ENCODE assay signal across 8 cellular contexts in genomic region chr6:131116755-131117360, GRCh38. TPM values are rescaled to one million over a fixed set of nuclear protein-coding genes. Genes with fewer than 3 reads are reported as not detected.
DNase-seq lines count a peak whose midpoint lies in the region; ATAC-seq and TF ChIP-seq lines count a peak whose summit lies in the region.

No MANE protein-coding gene starts in this region.

- 37 to 45% (median 40%) methylated on average over 4 of the region's 4 CpGs for WGBS in psoas muscle, 3 donors
- WGBS in suprapubic skin = 46% methylated on average over 4 of the region's 4 CpGs

- CTCF ChIA-PET in OCI-LY7 (lab: Charles Lee; ENCODE audit: unreplicated experiment) = interaction anchor here (0.9 to 1.1 kb wide), 3 partner anchors 33 to 246 kb away, joined by 3 to 4 read pairs (median 3); no protein-coding TSS in a partner anchor

- H3K4me3 ChIP-seq in OCI-LY7 (ENCODE audit: low read depth, low read length, poor library complexity, severe bottlenecking) (no peak overlapping the region), psoas muscle (no peak overlapping the region), suprapubic skin (no peak overlapping the region)

- H3K27me3 ChIP-seq in psoas muscle (ENCODE audit: insufficient read depth in 3 of 3, low read length in 2 of 3) = no peaks in the 10 kb centered on the region
- H3K27me3 ChIP-seq in suprapubic skin = no peaks in the 10 kb centered on the region

- H3K9me2 ChIP-seq in OCI-LY7 (ENCODE audit: insufficient read depth, low read length) = no peaks in the 10 kb centered on the region

- H3K36me3 ChIP-seq in OCI-LY7 (ENCODE audit: insufficient read depth, low read length) = no peaks in the 10 kb centered on the region
- H3K36me3 ChIP-seq in psoas muscle (ENCODE audit: insufficient read depth in 1 of 2, low read depth in 1 of 2) = no peaks in the 10 kb centered on the region
- no peaks in the 10 kb centered on the region for H3K36me3 ChIP-seq in suprapubic skin

- no peaks in the 10 kb centered on the region for H4K20me1 ChIP-seq in OCI-LY7 (ENCODE audit: insufficient read depth, low read length)

- no peaks in the 10 kb centered on the region for H3K4me1 ChIP-seq in OCI-LY7 (ENCODE audit: insufficient read depth, low read length, poor library complexity, severe bottlenecking)
- H3K4me1 ChIP-seq in psoas muscle = no peaks in the 10 kb centered on the region
- H3K4me1 ChIP-seq in suprapubic skin = peaks cover 3% of the 10 kb centered on the region

- no peak for TF ChIP-seq POLR2A in erythroblast (IDR thresholded peaks at IDR 0.05; ENCODE audit: low read length)
- no peak for TF ChIP-seq POLR2A in suprapubic skin (IDR thresholded peaks at IDR 0.05)

- TF ChIP-seq EP300 in suprapubic skin (IDR thresholded peaks at IDR 0.05) = no peak

- DNase-seq in AG20443 (ENCODE audit: low spot score) = peak; percentile 32
- peak; percentile 65 for DNase-seq in OCI-LY7 (ENCODE audit: low spot score)
- peak; percentile 42 to 66 for DNase-seq in erythroblast (lab: John Stamatoyannopoulos, UW)
- no peak for DNase-seq in psoas muscle
- no peak for DNase-seq in activated naive CD4-positive, alpha-beta T cell treated with Interleukin-2 at 50 U/mL for 16 hours
- DNase-seq in suprapubic skin (ENCODE audit: low spot score in 2 of 2) = no peak
- DNase-seq in stimulated activated CD4-positive, alpha-beta T cell treated with anti-CD3 and anti-CD28 coated beads, Interleukin-4, amount 100 ng/mL, for 4 hours = no peak

- peak; percentile 45 for ATAC-seq in GM18861 (IDR thresholded peaks at IDR 0.05; ENCODE audit: unreplicated experiment)
- ATAC-seq in psoas muscle = peak in 2 of 4 donors; percentile 50 to 65

- no TSS peak for BruUV-seq in OCI-LY7 (replicated peaks; lab: Mats Ljungman, UMichigan)

- no peaks in the 10 kb centered on the region for H3K79me2 ChIP-seq in OCI-LY7 (ENCODE audit: insufficient read depth, low read depth, low read length)

- no peak overlapping the region for H3K4me2 ChIP-seq in OCI-LY7 (ENCODE audit: low read length)

- POLR2A ChIA-PET in OCI-LY7 (lab: Charles Lee) = interaction anchor here (0.6 to 1.0 kb wide), 7 partner anchors 21 to 356 kb away, joined by 3 to 4 read pairs (median 3); no protein-coding TSS in a partner anchor

- no peak overlapping the region for H3K27ac ChIP-seq in OCI-LY7 (ENCODE audit: low read depth, low read length, poor library complexity, severe bottlenecking)
- H3K27ac ChIP-seq in psoas muscle = no peak overlapping the region
- no peak overlapping the region for H3K27ac ChIP-seq in suprapubic skin

- H3K9me3 ChIP-seq in OCI-LY7 (ENCODE audit: low read length) (peaks cover 14% of the 10 kb centered on the region; the same call in 1 of the 2 replicates), psoas muscle (no peaks in the 10 kb centered on the region), suprapubic skin (no peaks in the 10 kb centered on the region)

- no peak overlapping the region for H2AFZ ChIP-seq in OCI-LY7 (ENCODE audit: low read length)

- TF ChIP-seq CTCF in OCI-LY7 (conservative IDR thresholded peaks at IDR 0.05; ENCODE audit: low read length) (peak; percentile 86), psoas muscle (IDR thresholded peaks at IDR 0.05) (peak; percentile 65), suprapubic skin (IDR thresholded peaks at IDR 0.05) (peak in 1 of 2 donors; percentile 48)

- intact Hi-C loops in OCI-LY7 (cut with micrococcal nuclease; ENCODE audit: unreplicated experiment) = loop anchor here (1.0 kb wide), 1 partner anchor 232 kb away; no protein-coding TSS in a partner anchor
- intact Hi-C loops in psoas muscle (cut with DNase I) = loop anchor here in 1 of 2 donors (1.0 to 5.0 kb wide), 2 partner anchors 55 to 232 kb away; partner anchors contain the start of gene EPB41L2

RNA-seq across cellular contexts. Expression of gene AKAP7, which starts 18.4 kb away (rescaled TPM):
- total RNA-seq in OCI-LY7 (2014; rRNA removed; shearing (Covaris generic)) = 3.8 and 5.6 TPM in 2 replicates
- total RNA-seq in OCI-LY7 (2022) (6.9 and 11.0 TPM in 2 replicates), psoas muscle (10 to 100 TPM in 1 of 4 donors, 1 to 10 TPM in 3; 7.6 to 11.5 (median 9.9) TPM), suprapubic skin (10 to 100 TPM in 1 of 4 donors, 1 to 10 TPM in 3; 3.0 to 12.4 (median 3.4) TPM)
- 10 to 100 TPM in 1 of 3 donors, 1 to 10 TPM in 2; 1.3 to 11.0 (median 8.6) TPM for polyA plus RNA-seq in psoas muscle

RNA-seq across cellular contexts. Expression of gene EPB41L2, which starts 53.8 kb away (rescaled TPM):
- total RNA-seq in OCI-LY7 (2014; rRNA removed; shearing (Covaris generic)) = 36.7 and 37.2 TPM in 2 replicates
- total RNA-seq in OCI-LY7 (2022) = 132 and 138 TPM in 2 replicates
- 10 to 100 TPM; 22.7 to 75.7 (median 33.8) TPM for total RNA-seq in psoas muscle
- polyA plus RNA-seq in psoas muscle = 10 to 100 TPM in 2 of 3 donors, 1 to 10 TPM in 1; 8.5 to 13.6 (median 10.1) TPM
- 10 to 100 TPM; 11.4 to 26.8 (median 15.4) TPM for total RNA-seq in suprapubic skin

Comparison
In these comparisons a context has a peak if more than half of its experiments do, and no peak if none do; other contexts are left out.
1. DNase-seq: peak in AG20443 (single experiment), OCI-LY7 (single experiment) and erythroblast (2 of 2); none in psoas muscle (0 of 2), activated naive CD4-positive, alpha-beta T cell treated with Interleukin-2 at 50 U/mL for 16 hours (single experiment), suprapubic skin (0 of 2) and stimulated activated CD4-positive, alpha-beta T cell treated with anti-CD3 and anti-CD28 coated beads, Interleukin-4, amount 100 ng/mL, for 4 hours (0 of 2).